17 cellular contexts compared by ENCODE assay signal in the genomic region with DNA sequence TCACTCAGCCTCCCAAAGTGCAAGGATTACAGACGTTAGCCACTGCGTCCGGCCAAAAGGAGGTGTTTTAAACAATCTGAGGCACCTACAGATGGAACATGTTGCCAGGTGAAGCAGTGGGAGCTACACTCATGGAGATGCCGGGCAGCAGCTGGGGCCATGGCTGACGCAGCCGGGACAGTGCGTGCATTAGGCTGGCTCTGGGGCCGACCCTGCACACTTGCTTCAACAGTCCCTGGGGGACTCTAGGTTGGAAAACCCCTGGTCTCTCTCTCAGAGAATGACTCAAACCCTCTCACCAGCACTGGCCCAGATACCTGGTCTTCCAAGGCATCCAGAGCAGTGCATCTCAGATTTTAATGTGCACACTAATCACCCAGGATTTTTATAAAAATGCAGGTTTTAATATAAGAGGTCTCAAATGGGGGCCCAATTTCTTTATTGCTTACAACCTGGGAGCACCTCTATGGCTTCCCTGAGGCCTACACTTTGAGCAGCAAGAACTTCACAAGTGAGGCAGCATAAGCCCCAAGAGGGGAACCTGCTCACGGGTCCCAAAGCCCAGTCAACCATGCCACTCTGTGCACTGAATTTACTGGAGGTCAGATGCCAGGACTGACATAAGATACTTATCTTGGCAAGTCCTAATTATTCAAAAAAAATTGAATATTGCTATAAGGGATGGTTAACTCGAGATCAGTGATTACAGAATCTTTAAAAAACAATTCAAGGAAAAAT.
DNase-seq lines count a peak whose midpoint lies in the region; ATAC-seq, FAIRE-seq and TF ChIP-seq lines count a peak whose summit lies in the region.
"Had no signal": no experiment of that assay in that cellular context is flagged by ENCODE, and none has a peak within 500 bp of the region (broad histone marks: within the 10 kb centered on the region; RNA-seq: fewer than 3 reads in every experiment).

No MANE protein-coding gene starts in this region.

- H3K4me3 Mint-ChIP-seq in astrocyte (ENCODE audit: unreplicated experiment), result no peak overlapping the region
- H3K4me3 Mint-ChIP-seq: GM23338 had no signal

- peak overlapping the region; percentile 53 for H3K27ac Mint-ChIP-seq in astrocyte (ENCODE audit: unreplicated experiment)
- H3K27ac Mint-ChIP-seq: GM23338 had no signal

- H3K4me2 ChIP-seq in astrocyte (ENCODE audit: low read length), result no peak overlapping the region
- H3K4me2 ChIP-seq: GM23338 had no signal

- H3K36me3 ChIP-seq in astrocyte (ENCODE audit: insufficient read depth, low read length), result peaks cover 19% of the 10 kb centered on the region

- ATAC-seq in GM18502 (IDR thresholded peaks at IDR 0.05; ENCODE audit: poor library complexity, unreplicated experiment), result peak; percentile 82
- peak; percentile 75 for ATAC-seq in GM19395 (IDR thresholded peaks at IDR 0.05; ENCODE audit: unreplicated experiment)
- ATAC-seq in HG02884 (IDR thresholded peaks at IDR 0.05; ENCODE audit: unreplicated experiment), result peak; percentile 71
- no peak for ATAC-seq in GM19324 (IDR thresholded peaks at IDR 0.05; ENCODE audit: low FRiP score, unreplicated experiment)
- ATAC-seq: GM23338 had no signal

- H3K27me3 Mint-ChIP-seq in astrocyte (ENCODE audit: low read depth, unreplicated experiment), result no peaks in the 10 kb centered on the region

- H3K4me1 Mint-ChIP-seq in astrocyte (ENCODE audit: low read depth, unreplicated experiment), result peaks cover 3% of the 10 kb centered on the region
- H3K4me1 Mint-ChIP-seq: GM23338 had no signal

- no peak overlapping the region for H3K27ac ChIP-seq in astrocyte (ENCODE audit: low read depth, low read length)
- H3K27ac ChIP-seq: RWPE1, suprapubic skin had no signal

- peaks cover 91% of the 10 kb centered on the region for H4K20me1 ChIP-seq in astrocyte (ENCODE audit: insufficient read depth, low read length)

- H3K36me3 Mint-ChIP-seq in astrocyte (ENCODE audit: low read depth, unreplicated experiment), result peaks cover 22% of the 10 kb centered on the region

- no peaks in the 10 kb centered on the region for H3K9me3 Mint-ChIP-seq in astrocyte (ENCODE audit: unreplicated experiment)
- H3K9me3 Mint-ChIP-seq: GM23338 had no signal

- H3K4me1 ChIP-seq in astrocyte (ENCODE audit: insufficient read depth, low read length), result no peaks in the 10 kb centered on the region

- DNase-seq in astrocyte (ENCODE audit: low read depth) (no peak), mesenteric fat pad (ENCODE audit: low spot score) (no peak), A172 (ENCODE audit: low spot score) (no peak), SHP77 (lab: John Stamatoyannopoulos, UW) (no peak)
- DNase-seq: dermis blood vessel endothelial cell, GF-D8, islet precursor cell, NCI-H446, retina had no signal

- no peak overlapping the region for H2AFZ ChIP-seq in astrocyte (ENCODE audit: low read depth, low read length)
- H2AFZ ChIP-seq: GM23338 had no signal

- no peak for TF ChIP-seq CTCF in astrocyte (IDR thresholded peaks at IDR 0.05; ENCODE audit: insufficient read depth, low read depth, low read length)

- no peak overlapping the region for H3K9ac ChIP-seq in astrocyte (ENCODE audit: low read length)

- no peaks in the 10 kb centered on the region for H3K9me3 ChIP-seq in astrocyte (ENCODE audit: insufficient read depth, low read depth, low read length)
- H3K9me3 ChIP-seq: suprapubic skin had no signal

- peaks cover 87% of the 10 kb centered on the region for H3K79me2 ChIP-seq in astrocyte (ENCODE audit: insufficient read depth, low read length)

- H3K27me3 ChIP-seq in astrocyte (ENCODE audit: insufficient read depth, low read length), result no peaks in the 10 kb centered on the region
- H3K27me3 ChIP-seq: suprapubic skin had no signal

- H3K4me3 ChIP-seq in astrocyte (ENCODE audit: insufficient read depth, low read depth, low read length), result no peak overlapping the region
- H3K4me3 ChIP-seq: GM23338, suprapubic skin had no signal

- no peak for FAIRE-seq in astrocyte (lab: Jason Lieb, UNC)
- FAIRE-seq: TTC549 had no signal
